1 cellular context compared by ENCODE assay signal in the genomic region with DNA sequence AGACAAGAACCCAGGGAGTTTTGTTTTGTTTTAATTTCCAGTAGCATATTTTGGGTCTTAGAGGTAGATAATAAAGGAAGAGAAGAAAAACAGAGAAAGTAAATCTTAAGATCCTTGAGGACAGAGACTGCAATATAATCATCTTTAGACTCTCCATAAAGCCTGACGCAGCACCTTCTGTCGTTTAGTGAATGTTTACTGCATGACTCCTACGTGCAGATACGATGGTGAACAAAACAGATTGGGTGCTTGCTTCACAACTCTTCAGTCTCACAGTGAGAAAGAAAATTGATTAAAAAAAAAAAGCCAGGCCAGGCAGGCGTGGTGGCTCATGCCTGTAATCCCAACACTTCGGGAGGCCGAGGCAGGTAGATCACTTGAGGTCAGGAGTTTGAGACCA.
TF ChIP-seq lines count a peak whose summit lies in the region.

No MANE protein-coding gene starts in this region.

TF ChIP-seq in WTC11, 78 proteins besides CTCF, POLR2A, EP300 and RAD21:
- TF ChIP-seq IRF2 (CRISPR knock-in tag; IDR thresholded peaks at IDR 0.05; ENCODE audit: borderline replicate concordance, low read depth) (no peak), ZNF121 (CRISPR knock-in tag; IDR thresholded peaks at IDR 0.05) (0 out of 2 replicates have a peak, but pooled peaks have one; percentile 18)
